1 cellular context compared by ENCODE assay signal in genomic region chr17:18224428-18225120, GRCh38.
TF ChIP-seq lines count a peak whose summit lies in the region.

No MANE protein-coding gene starts in this region.

TF ChIP-seq in HepG2, 621 proteins besides CTCF, POLR2A, EP300 and RAD21 (continued from another document and continues in another):
- TF ChIP-seq ARID4A (CRISPR knock-in tag; IDR thresholded peaks at IDR 0.05; ENCODE audit: borderline replicate concordance) (peak; percentile 48; the same call in 1 of the 2 replicates), ZFX (CRISPR knock-in tag; IDR thresholded peaks at IDR 0.05; ENCODE audit: low read depth) (peak; percentile 93), XRCC5 (optimal IDR thresholded peaks at IDR 0.05; ENCODE audit: low read length) (peak; percentile 41), ZBTB14 (CRISPR knock-in tag; IDR thresholded peaks at IDR 0.05) (0 out of 2 replicates have a peak, but pooled peaks have one; percentile 39), ZBED4 (CRISPR knock-in tag; IDR thresholded peaks at IDR 0.05; ENCODE audit: borderline replicate concordance) (no peak), NFATC3 (CRISPR knock-in tag; IDR thresholded peaks at IDR 0.05) (0 out of 2 replicates have a peak, but pooled peaks have one; percentile 66), ZNF512 (CRISPR knock-in tag; IDR thresholded peaks at IDR 0.05) (no peak), ZMYM4 (CRISPR knock-in tag; IDR thresholded peaks at IDR 0.05) (0 out of 2 replicates have a peak, but pooled peaks have one; percentile 3), FOXM1 (CRISPR knock-in tag; IDR thresholded peaks at IDR 0.05) (no peak), RORA (CRISPR knock-in tag; IDR thresholded peaks at IDR 0.05) (no peak), TARDBP (CRISPR knock-in tag; IDR thresholded peaks at IDR 0.05) (0 out of 2 replicates have a peak, but pooled peaks have one; percentile 45), ZNF232 (CRISPR knock-in tag; IDR thresholded peaks at IDR 0.05; ENCODE audit: borderline replicate concordance) (0 out of 2 replicates have a peak, but pooled peaks have one; percentile 56), MIER2 (CRISPR knock-in tag; IDR thresholded peaks at IDR 0.05) (0 out of 2 replicates have a peak, but pooled peaks have one; percentile 13), SALL1 (CRISPR knock-in tag; IDR thresholded peaks at IDR 0.05) (peak; percentile 47; the same call in 1 of the 2 replicates), PPARG (CRISPR knock-in tag; conservative IDR thresholded peaks at IDR 0.05) (0 out of 2 replicates have a peak, but pooled peaks have one; percentile 15), PHF21A (CRISPR knock-in tag; IDR thresholded peaks at IDR 0.05) (peak; percentile 74), ZKSCAN5 (CRISPR knock-in tag; IDR thresholded peaks at IDR 0.05) (peak; percentile 63; the same call in 1 of the 2 replicates), SRF (IDR thresholded peaks at IDR 0.05; ENCODE audit: low read depth, low read length) (peak; percentile 77; the same call in 1 of the 2 replicates), ZNF768 (CRISPR knock-in tag; IDR thresholded peaks at IDR 0.05) (0 out of 2 replicates have a peak, but pooled peaks have one; percentile 16), E2F5 (CRISPR knock-in tag; conservative IDR thresholded peaks at IDR 0.05) (no peak), TFAP4 (IDR thresholded peaks at IDR 0.05; ENCODE audit: borderline replicate concordance, low read depth) (peak; percentile 86; the same call in 1 of the 2 replicates), EED (CRISPR knock-in tag; IDR thresholded peaks at IDR 0.05) (0 out of 2 replicates have a peak, but pooled peaks have one; percentile 31), RFXANK (CRISPR knock-in tag; IDR thresholded peaks at IDR 0.05) (0 out of 2 replicates have a peak, but pooled peaks have one; percentile 52), MBNL3 (CRISPR knock-in tag; conservative IDR thresholded peaks at IDR 0.05) (no peak), SMAD1 (CRISPR knock-in tag; IDR thresholded peaks at IDR 0.05; ENCODE audit: borderline replicate concordance, low read depth) (0 out of 2 replicates have a peak, but pooled peaks have one; percentile 3), RBM39 (IDR thresholded peaks at IDR 0.05; ENCODE audit: low read depth, low read length, poor library complexity, severe bottlenecking) (peak; percentile 43), HNF4A (CRISPR knock-in tag; IDR thresholded peaks at IDR 0.05) (peak; percentile 62), FOXO1 (CRISPR knock-in tag; IDR thresholded peaks at IDR 0.05) (0 out of 2 replicates have a peak, but pooled peaks have one; percentile 23), HNF1B (CRISPR knock-in tag; IDR thresholded peaks at IDR 0.05) (peak; percentile 58), ZNF281 (CRISPR knock-in tag; IDR thresholded peaks at IDR 0.05; ENCODE audit: borderline replicate concordance) (no peak; the same call in 1 of the 2 replicates), HCFC1 (IDR thresholded peaks at IDR 0.05; ENCODE audit: low read depth, low read length) (no peak), RARA (CRISPR knock-in tag; IDR thresholded peaks at IDR 0.05) (peak; percentile 8; the same call in 1 of the 2 replicates), HBP1 (CRISPR knock-in tag; IDR thresholded peaks at IDR 0.05; ENCODE audit: low read depth) (no peak), SALL2 (CRISPR knock-in tag; IDR thresholded peaks at IDR 0.05) (0 out of 2 replicates have a peak, but pooled peaks have one; percentile 39), NR2F6 (IDR thresholded peaks at IDR 0.05) (no peak; the same call in 1 of the 2 replicates), NR2F6 (CRISPR knock-in tag; IDR thresholded peaks at IDR 0.05) (peak; percentile 22; the same call in 1 of the 2 replicates), CSRNP1 (CRISPR knock-in tag; IDR thresholded peaks at IDR 0.05) (peak; percentile 28; the same call in 1 of the 2 replicates)
